In the genomic region with DNA sequence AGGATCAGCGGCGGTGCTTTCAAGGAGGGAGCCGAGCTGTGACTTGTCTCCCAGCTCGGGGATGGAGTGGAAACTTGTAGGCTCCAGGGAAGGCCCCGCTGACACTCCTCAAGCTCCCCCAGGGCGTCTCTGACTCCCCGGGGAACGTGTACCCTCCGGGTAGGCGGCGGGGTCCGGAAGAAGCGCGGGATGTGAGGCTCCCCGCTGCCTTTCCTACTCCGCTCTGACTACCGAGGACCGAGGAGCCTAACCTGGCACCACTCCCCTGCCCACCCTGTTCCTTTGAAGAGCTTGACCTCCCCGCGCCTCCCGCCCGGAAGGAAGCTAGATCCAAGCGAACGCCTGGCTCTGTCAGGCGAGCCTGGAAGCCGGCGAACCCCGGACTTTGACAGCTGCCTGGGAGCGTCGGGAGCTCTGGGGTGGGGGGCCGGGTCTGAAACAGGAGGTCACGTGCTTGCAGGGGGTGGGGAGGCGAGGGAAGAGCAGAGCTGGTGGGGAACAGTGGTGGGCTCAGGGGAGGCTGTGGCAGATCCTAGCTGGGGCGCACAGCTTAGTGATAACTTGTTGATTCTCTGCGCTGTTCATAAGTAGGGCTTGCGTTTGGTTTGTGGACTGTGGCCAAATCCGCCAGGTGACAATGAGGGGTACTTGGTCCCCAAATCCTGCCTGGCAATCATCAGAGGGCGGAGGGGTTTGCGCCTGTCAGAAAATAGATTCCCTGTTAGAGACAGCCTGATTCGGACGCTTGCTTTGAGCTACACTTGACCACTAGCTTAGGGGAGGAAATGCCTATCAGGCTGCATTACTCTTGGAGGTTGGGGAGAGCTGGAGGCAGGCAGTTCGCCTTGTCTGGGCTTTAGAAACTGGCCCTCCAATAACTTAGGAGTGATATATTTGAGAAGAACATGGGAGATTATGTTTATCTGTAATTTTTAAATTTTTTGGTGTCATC, we compare ENCODE assay signal across 8 cellular contexts. TPM values are rescaled to one million over a fixed set of nuclear protein-coding genes. Genes with fewer than 3 reads are reported as not detected.
DNase-seq lines count a peak whose midpoint lies in the region; ATAC-seq and TF ChIP-seq lines count a peak whose summit lies in the region.

No MANE protein-coding gene starts in this region.

- no peaks in the 10 kb centered on the region for H3K36me3 ChIP-seq in GM06990 (ENCODE audit: control insufficient read depth, insufficient read depth, low read length)
- no peaks in the 10 kb centered on the region for H3K36me3 ChIP-seq in heart left ventricle
- H3K36me3 ChIP-seq in rectal smooth muscle tissue (ENCODE audit: control insufficient read depth, insufficient read depth, low read length) = no peaks in the 10 kb centered on the region

- H3K36me3 Mint-ChIP-seq in stimulated activated effector memory CD8-positive, alpha-beta T cell treated with anti-CD3 and anti-CD28 coated beads, Interleukin-12 subunit alpha, Interleukin-12 subunit beta, amount 100 ng/mL, for 72 hours = no peaks in the 10 kb centered on the region

- no peak overlapping the region for H3K27ac Mint-ChIP-seq in stimulated activated effector memory CD8-positive, alpha-beta T cell treated with anti-CD3 and anti-CD28 coated beads, Interleukin-12 subunit alpha, Interleukin-12 subunit beta, amount 100 ng/mL, for 72 hours

- no peak for TF ChIP-seq POLR2A in heart left ventricle (IDR thresholded peaks at IDR 0.05)

- no peaks in the 10 kb centered on the region for H3K9me3 ChIP-seq in heart left ventricle

- H3K9ac ChIP-seq in rectal smooth muscle tissue (ENCODE audit: low read length) = no peak overlapping the region

- no peak for TF ChIP-seq CTCF in GM06990 (IDR thresholded peaks at IDR 0.05; ENCODE audit: insufficient read depth, low read length, poor library complexity, severe bottlenecking)
- TF ChIP-seq CTCF in heart left ventricle (IDR thresholded peaks at IDR 0.05) = no peak

- H3K9me3 Mint-ChIP-seq in stimulated activated effector memory CD8-positive, alpha-beta T cell treated with anti-CD3 and anti-CD28 coated beads, Interleukin-12 subunit alpha, Interleukin-12 subunit beta, amount 100 ng/mL, for 72 hours = no peaks in the 10 kb centered on the region

- H3K4me1 ChIP-seq in heart left ventricle = peaks cover 0 to 35% (median 12%) of the 10 kb centered on the region in 12 donors
- H3K4me1 ChIP-seq in rectal smooth muscle tissue (ENCODE audit: control insufficient read depth, insufficient read depth, low read length) = no peaks in the 10 kb centered on the region

- no peaks in the 10 kb centered on the region for H3K4me1 Mint-ChIP-seq in stimulated activated effector memory CD8-positive, alpha-beta T cell treated with anti-CD3 and anti-CD28 coated beads, Interleukin-12 subunit alpha, Interleukin-12 subunit beta, amount 100 ng/mL, for 72 hours

- intact Hi-C loops in heart left ventricle (cut with DNase I) = loop anchor here in 9 of 10 donors (2.0 to 10.0 kb wide), 17 partner anchors 41 to 926 kb away; no protein-coding TSS in a partner anchor

- H3K27me3 ChIP-seq in GM06990 (replicated peaks; ENCODE audit: control insufficient read depth, insufficient read depth, low read length) = peaks cover 4% of the 10 kb centered on the region
- peaks cover 0 to 50% (median 4%) of the 10 kb centered on the region in 9 donors for H3K27me3 ChIP-seq in heart left ventricle
- peaks cover 8% of the 10 kb centered on the region for H3K27me3 ChIP-seq in rectal smooth muscle tissue (ENCODE audit: control insufficient read depth, insufficient read depth, low read length)

- peak overlapping the region; percentile 37 for H3K4me3 ChIP-seq in GM06990 (replicated peaks; ENCODE audit: low read depth, low read length)
- H3K4me3 ChIP-seq in heart left ventricle = peak overlapping the region; percentile 39 to 76 (median 56)
- H3K4me3 ChIP-seq in rectal smooth muscle tissue (ENCODE audit: low read length) = peak overlapping the region; percentile 61

- DNase-seq in GM06990 (ENCODE audit: extremely low read depth, insufficient read length) (peak; percentile 3), NCI-H2171 (lab: John Stamatoyannopoulos, UW) (peak; percentile 54), heart left ventricle (peak; percentile 25 to 66 (median 47)), HCEC 1CT (no peak)
- DNase-seq in stimulated activated naive CD4-positive, alpha-beta T cell (lab: John Stamatoyannopoulos, UW) = no peak
- DNase-seq in stimulated activated effector memory CD8-positive, alpha-beta T cell treated with anti-CD3 and anti-CD28 coated beads, Interleukin-12 subunit alpha, Interleukin-12 subunit beta, amount 100 ng/mL, for 72 hours (ENCODE audit: low spot score in 2 of 2) = no peak

- WGBS in heart left ventricle, 4 donors = 2 to 4% (median 3%) methylated on average over 18 to 42 of the region's 42 CpGs

- peak; percentile 11 to 34 (median 25) for ATAC-seq in heart left ventricle
- ATAC-seq in HG03469 (IDR thresholded peaks at IDR 0.05; ENCODE audit: unreplicated experiment) = no peak
- no peak for ATAC-seq in stimulated activated effector memory CD8-positive, alpha-beta T cell treated with anti-CD3 and anti-CD28 coated beads, Interleukin-12 subunit alpha, Interleukin-12 subunit beta, amount 100 ng/mL, for 72 hours

- H3K4me3 Mint-ChIP-seq in stimulated activated effector memory CD8-positive, alpha-beta T cell treated with anti-CD3 and anti-CD28 coated beads, Interleukin-12 subunit alpha, Interleukin-12 subunit beta, amount 100 ng/mL, for 72 hours = no peak overlapping the region

- H3K27ac ChIP-seq in heart left ventricle (no peak overlapping the region), rectal smooth muscle tissue (ENCODE audit: low read depth, low read length) (no peak overlapping the region)

RNA-seq across cellular contexts. Expression of gene CLSTN2, which starts 1.2 kb away (rescaled TPM):
- 1 to 10 TPM; 2.0 to 7.6 (median 3.9) TPM for total RNA-seq in heart left ventricle
- under 1 TPM; 0.69 to 0.85 TPM for polyA plus RNA-seq in heart left ventricle

Comparison
In these comparisons a context has a peak if more than half of its experiments do, and no peak if none do; other contexts are left out.
1. DNase-seq: peak in GM06990 (single experiment), NCI-H2171 (single experiment) and heart left ventricle (5 of 5); none in stimulated activated naive CD4-positive, alpha-beta T cell (0 of 6), HCEC 1CT (single experiment) and stimulated activated effector memory CD8-positive, alpha-beta T cell treated with anti-CD3 and anti-CD28 coated beads, Interleukin-12 subunit alpha, Interleukin-12 subunit beta, amount 100 ng/mL, for 72 hours (0 of 2).
2. ATAC-seq: peak in heart left ventricle (4 of 4); none in HG03469 (single experiment) and stimulated activated effector memory CD8-positive, alpha-beta T cell treated with anti-CD3 and anti-CD28 coated beads, Interleukin-12 subunit alpha, Interleukin-12 subunit beta, amount 100 ng/mL, for 72 hours (single experiment).
3. Peak in every context shown above with its lines, with median percentiles within 50 percentile points of each other: H3K4me3 ChIP-seq.